ENCODE assay signal across 1 cellular context in the genomic region with DNA sequence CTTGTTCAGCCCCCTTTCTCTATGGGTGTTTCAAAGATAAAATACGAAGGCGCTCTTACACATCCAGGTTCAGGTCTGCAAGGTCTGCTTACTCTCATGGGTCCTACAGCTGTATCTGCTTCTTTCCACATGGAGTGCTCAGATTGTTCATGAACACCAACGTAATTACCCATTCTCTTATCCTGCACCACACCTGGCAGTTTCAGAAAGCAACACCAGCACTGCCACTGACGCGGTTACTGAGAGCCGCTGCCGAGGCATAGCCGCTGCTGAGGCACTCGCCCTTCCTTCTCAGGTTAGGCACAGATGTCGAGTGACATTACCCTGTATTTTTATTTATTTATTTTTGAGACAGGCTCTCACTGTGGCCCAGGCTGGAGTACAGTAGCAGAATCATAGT.
TF ChIP-seq lines count a peak whose summit lies in the region.

No MANE protein-coding gene starts in this region.

TF ChIP-seq in SK-N-SH, 30 proteins besides CTCF, POLR2A, EP300 and RAD21 (continued from another document):
- TF ChIP-seq MEF2A (IDR thresholded peaks at IDR 0.05; ENCODE audit: borderline replicate concordance, low read depth) (no peak), YY1 (IDR thresholded peaks at IDR 0.05; ENCODE audit: low read depth) (no peak), RCOR1 (IDR thresholded peaks at IDR 0.05; ENCODE audit: low read length) (no peak), RXRA (IDR thresholded peaks at IDR 0.05; ENCODE audit: borderline replicate concordance, low read depth) (no peak)
